9 cellular contexts compared by ENCODE assay signal in genomic region chr3:61650276-61650675, GRCh38.
DNase-seq lines count a peak whose midpoint lies in the region; ATAC-seq and TF ChIP-seq lines count a peak whose summit lies in the region.
"Had no signal": no experiment of that assay in that cellular context is flagged by ENCODE, and none has a peak within 500 bp of the region (broad histone marks: within the 10 kb centered on the region; RNA-seq: fewer than 3 reads in every experiment).

No MANE protein-coding gene starts in this region.

- H3K27me3 Mint-ChIP-seq in effector memory CD8-positive, alpha-beta T cell: no peaks in the 10 kb centered on the region

- H3K27me3 ChIP-seq in adrenal gland: no peaks in the 10 kb centered on the region
- no peaks in the 10 kb centered on the region for H3K27me3 ChIP-seq in heart left ventricle
- H3K27me3 ChIP-seq in upper lobe of right lung: no peaks in the 10 kb centered on the region

- peaks cover 5 to 12% of the 10 kb centered on the region in 2 donors for H3K4me1 ChIP-seq in adrenal gland (replicated peaks in 1 of 2)
- H3K4me1 ChIP-seq in heart left ventricle: peaks cover 0 to 64% (median 36%) of the 10 kb centered on the region in 12 donors
- peaks cover 15% of the 10 kb centered on the region for H3K4me1 ChIP-seq in upper lobe of right lung

- H3K4me1 Mint-ChIP-seq in effector memory CD8-positive, alpha-beta T cell (ENCODE audit: low read depth in 2 of 2): no peaks in the 10 kb centered on the region

- DNase-seq in EH (ENCODE audit: low read depth) (peak; percentile 95), adrenal gland (peak; percentile 41 to 87 (median 74)), heart left ventricle (peak in 4 of 5 donors; percentile 37 to 64 (median 56)), renal cortical epithelial cell (ENCODE audit: low read depth) (peak; percentile 73), upper lobe of right lung (no peak), amniotic stem cell (lab: John Stamatoyannopoulos, UW) (no peak)
- no peak for DNase-seq in effector memory CD8-positive, alpha-beta T cell
- DNase-seq: NCI-H146 had no signal

- ATAC-seq in heart left ventricle (peak; percentile 25 to 81 (median 71)), upper lobe of right lung (no peak), HG02981 (IDR thresholded peaks at IDR 0.05; ENCODE audit: unreplicated experiment) (no peak)
- ATAC-seq in effector memory CD8-positive, alpha-beta T cell (replicated peaks): no peak

- H3K27ac ChIP-seq in adrenal gland (peak overlapping the region in 1 of 5 donors; percentile 13), heart left ventricle (peak overlapping the region in 3 of 12 donors; percentile 12 to 79 (median 33)), upper lobe of right lung (no peak overlapping the region)

- no peaks in the 10 kb centered on the region for H3K36me3 Mint-ChIP-seq in effector memory CD8-positive, alpha-beta T cell (ENCODE audit: insufficient read depth)

- no peaks in the 10 kb centered on the region for H3K9me3 Mint-ChIP-seq in effector memory CD8-positive, alpha-beta T cell

- no peak for TF ChIP-seq POLR2A in adrenal gland (IDR thresholded peaks at IDR 0.05)
- no peak for TF ChIP-seq POLR2A in heart left ventricle (IDR thresholded peaks at IDR 0.05)

- no peak overlapping the region for H3K4me3 ChIP-seq in adrenal gland
- no peak overlapping the region for H3K4me3 ChIP-seq in heart left ventricle
- H3K4me3 ChIP-seq in upper lobe of right lung: no peak overlapping the region

- no peaks in the 10 kb centered on the region for H3K36me3 ChIP-seq in adrenal gland (replicated peaks in 1 of 2)
- H3K36me3 ChIP-seq in heart left ventricle: no peaks in the 10 kb centered on the region
- H3K36me3 ChIP-seq in upper lobe of right lung: no peaks in the 10 kb centered on the region

- H3K27ac Mint-ChIP-seq in effector memory CD8-positive, alpha-beta T cell: no peak overlapping the region

- H3K9me3 ChIP-seq in adrenal gland (replicated peaks in 1 of 3) (no peaks in the 10 kb centered on the region), heart left ventricle (peaks cover 0 to 2% (median 0%) of the 10 kb centered on the region in 12 donors), upper lobe of right lung (peaks cover 1% of the 10 kb centered on the region)

- TF ChIP-seq CTCF in adrenal gland (IDR thresholded peaks at IDR 0.05) (no peak), heart left ventricle (IDR thresholded peaks at IDR 0.05) (no peak), upper lobe of right lung (IDR thresholded peaks at IDR 0.05) (no peak)

- H3K4me3 Mint-ChIP-seq in effector memory CD8-positive, alpha-beta T cell: no peak overlapping the region

- WGBS in adrenal gland, 4 donors: 33 to 57% (median 39%) methylated on average over 7 of the region's 7 CpGs
- WGBS in heart left ventricle, 4 donors: 5 to 51% (median 13%) methylated on average over 7 of the region's 7 CpGs

- intact Hi-C loops in adrenal gland (cut with DNase I): no loop called here
- intact Hi-C loops in heart left ventricle (cut with DNase I): no loop called here
- intact Hi-C loops in upper lobe of right lung (cut with DNase I): no loop called here

Comparison
In these comparisons a context has a peak if more than half of its experiments do, and no peak if none do; other contexts are left out.
1. DNase-seq: peak in EH (single experiment), adrenal gland (7 of 7), heart left ventricle (4 of 5) and renal cortical epithelial cell (single experiment); none in effector memory CD8-positive, alpha-beta T cell (0 of 3), upper lobe of right lung (single experiment) and amniotic stem cell (single experiment).
2. ATAC-seq: peak in heart left ventricle (4 of 4); none in effector memory CD8-positive, alpha-beta T cell (single experiment), upper lobe of right lung (single experiment) and HG02981 (single experiment).